Comparison of ENCODE assay signal across 10 cellular contexts in genomic region chr17:81338301-81339179, GRCh38. TPM values are rescaled to one million over a fixed set of nuclear protein-coding genes. Genes with fewer than 3 reads are reported as not detected.
DNase-seq lines count a peak whose midpoint lies in the region; ATAC-seq and TF ChIP-seq lines count a peak whose summit lies in the region.
"Had no signal": no experiment of that assay in that cellular context is flagged by ENCODE, and none has a peak within 500 bp of the region (broad histone marks: within the 10 kb centered on the region; RNA-seq: fewer than 3 reads in every experiment).

No MANE protein-coding gene starts in this region.

- no peak overlapping the region for H2BK120ac ChIP-seq in neuronal stem cell (ENCODE audit: low read depth, low read length)

- H3K4me1 ChIP-seq in BE2C = peaks cover 48% of the 10 kb centered on the region
- peaks cover 38% of the 10 kb centered on the region for H3K4me1 ChIP-seq in SJCRH30
- peaks cover 34 to 38% of the 10 kb centered on the region in 2 donors for H3K4me1 ChIP-seq in neuronal stem cell (ENCODE audit: control insufficient read depth in 2 of 2, insufficient read depth in 1 of 2, low read depth in 1 of 2, low read length in 2 of 2)

- H3K23ac ChIP-seq in neuronal stem cell (ENCODE audit: low read depth, low read length, poor library complexity) = peak overlapping the region; percentile 60

- no peak for ATAC-seq in activated T-cell treated with anti-CD3 and anti-CD28 coated beads, Interleukin-2, amount 50 U/mL, for 72 hours (replicated peaks in 1 of 2)
- ATAC-seq in HG02623 (IDR thresholded peaks at IDR 0.05; ENCODE audit: unreplicated experiment) (no peak), GM21360 (IDR thresholded peaks at IDR 0.05; ENCODE audit: unreplicated experiment) (no peak)
- ATAC-seq: activated CD8-positive, alpha-beta T cell treated with anti-CD3 and anti-CD28 coated beads for 36 hours had no signal

- no peaks in the 10 kb centered on the region for H3K4me1 Mint-ChIP-seq in activated T-cell treated with anti-CD3 and anti-CD28 coated beads, Interleukin-2, amount 50 U/mL, for 72 hours (ENCODE audit: low read depth)

- no peak overlapping the region for H4K91ac ChIP-seq in neuronal stem cell (ENCODE audit: low read depth, low read length, poor library complexity)

- H3K4me3 ChIP-seq in BE2C (ENCODE audit: low read depth, low read length) (peak overlapping the region; percentile 27), SJCRH30 (no peak overlapping the region), fibroblast of the aortic adventitia (ENCODE audit: low read depth, low read length) (no peak overlapping the region), neuronal stem cell (ENCODE audit: low read length in 2 of 2) (no peak overlapping the region)

- H3K9ac ChIP-seq in neuronal stem cell (ENCODE audit: low read depth, low read length, poor library complexity) = no peak overlapping the region

- H2AFZ ChIP-seq in neuronal stem cell (ENCODE audit: low read length) = no peak overlapping the region

- no peak overlapping the region for H3K4ac ChIP-seq in neuronal stem cell (ENCODE audit: low read length)

- H3K4me2 ChIP-seq in neuronal stem cell (ENCODE audit: insufficient read depth, low read length, poor library complexity, severe bottlenecking) = no peak overlapping the region

- DNase-seq in BE2C (peak; percentile 86), SJCRH30 (peak; percentile 43 to 52), fibroblast of the aortic adventitia (ENCODE audit: low read depth) (peak; percentile 19), neuronal stem cell (ENCODE audit: low spot score) (no peak), G401 (ENCODE audit: low spot score) (no peak)
- no peak for DNase-seq in activated T-cell treated with anti-CD3 and anti-CD28 coated beads, Interleukin-2, amount 50 U/mL, for 72 hours
- DNase-seq: activated CD8-positive, alpha-beta T cell treated with anti-CD3 and anti-CD28 coated beads for 36 hours; NCI-H524 had no signal

- H2AK5ac ChIP-seq in neuronal stem cell (ENCODE audit: low read depth, low read length) = peak overlapping the region; percentile 88

- peaks cover 16% of the 10 kb centered on the region for H3K79me1 ChIP-seq in neuronal stem cell (ENCODE audit: low read depth, low read length)

- no peak overlapping the region for H3K4me3 Mint-ChIP-seq in activated T-cell treated with anti-CD3 and anti-CD28 coated beads, Interleukin-2, amount 50 U/mL, for 72 hours
- H3K4me3 Mint-ChIP-seq: activated CD8-positive, alpha-beta T cell treated with anti-CD3 and anti-CD28 coated beads for 36 hours had no signal

- peaks cover 7% of the 10 kb centered on the region for H3K36me3 ChIP-seq in BE2C
- H3K36me3 ChIP-seq in SJCRH30 = peaks cover 12% of the 10 kb centered on the region
- peaks cover 0 to 9% of the 10 kb centered on the region in 2 donors for H3K36me3 ChIP-seq in neuronal stem cell (replicated peaks in 1 of 2; ENCODE audit: control insufficient read depth in 2 of 2, insufficient read depth in 2 of 2, low read length in 2 of 2)

- no peak overlapping the region for H3K27ac Mint-ChIP-seq in activated T-cell treated with anti-CD3 and anti-CD28 coated beads, Interleukin-2, amount 50 U/mL, for 72 hours
- H3K27ac Mint-ChIP-seq: activated CD8-positive, alpha-beta T cell treated with anti-CD3 and anti-CD28 coated beads for 36 hours had no signal

- TF ChIP-seq CTCF in BE2C (IDR thresholded peaks at IDR 0.05; ENCODE audit: low read depth, low read length) = peak; percentile 34
- no peak for TF ChIP-seq CTCF in fibroblast of the aortic adventitia (IDR thresholded peaks at IDR 0.05; ENCODE audit: insufficient read depth, low read length)

- H3K18ac ChIP-seq in neuronal stem cell (ENCODE audit: low read length) = peak overlapping the region; percentile 81

- H3K36me3 Mint-ChIP-seq in activated T-cell treated with anti-CD3 and anti-CD28 coated beads, Interleukin-2, amount 50 U/mL, for 72 hours (ENCODE audit: insufficient read depth in 2 of 2) = no peaks in the 10 kb centered on the region

- H2BK15ac ChIP-seq in neuronal stem cell (ENCODE audit: low read length) = no peak overlapping the region

- H2BK12ac ChIP-seq in neuronal stem cell (ENCODE audit: low read length) = peak overlapping the region; percentile 65

- peak overlapping the region; percentile 92 for H4K8ac ChIP-seq in neuronal stem cell (ENCODE audit: low read depth, low read length)

- no peak overlapping the region for H3K14ac ChIP-seq in neuronal stem cell (ENCODE audit: low read length)

- H3K27me3 Mint-ChIP-seq in activated T-cell treated with anti-CD3 and anti-CD28 coated beads, Interleukin-2, amount 50 U/mL, for 72 hours (ENCODE audit: low read depth) = peaks cover 28% of the 10 kb centered on the region

- no peaks in the 10 kb centered on the region for H3K9me3 ChIP-seq in BE2C
- H3K9me3 ChIP-seq in SJCRH30 (replicated peaks) = no peaks in the 10 kb centered on the region
- no peaks in the 10 kb centered on the region for H3K9me3 ChIP-seq in neuronal stem cell (replicated peaks in 1 of 2; ENCODE audit: control insufficient read depth in 2 of 2, insufficient read depth in 1 of 2, low read depth in 1 of 2, low read length in 2 of 2)

- H2BK5ac ChIP-seq in neuronal stem cell (ENCODE audit: low read length) = no peak overlapping the region

- H3K27me3 ChIP-seq in BE2C (peaks cover 22% of the 10 kb centered on the region), SJCRH30 (peaks cover 12% of the 10 kb centered on the region; the same call in 1 of the 2 replicates), neuronal stem cell (ENCODE audit: control insufficient read depth in 3 of 3, insufficient read depth in 3 of 3, low read depth in 1 of 3, low read length in 3 of 3) (peaks cover 0 to 10% (median 9%) of the 10 kb centered on the region in 3 experiments)

- in situ Hi-C loops in G401 (cut with HindIII; ENCODE audit: low sequenced_read_pairs) = no loop called here

- no peak overlapping the region for H3K27ac ChIP-seq in SJCRH30
- H3K27ac ChIP-seq in neuronal stem cell (replicated peaks; ENCODE audit: low read length) = no peak overlapping the region

- WGBS in neuronal stem cell (ENCODE audit: extremely low coverage in 2 of 2, insufficient read length in 2 of 2, insufficient replicate concordance in 1 of 2), 2 donors = no CpG with 5 or more reads among the region's 17 CpGs

- H3K9me3 Mint-ChIP-seq in activated T-cell treated with anti-CD3 and anti-CD28 coated beads, Interleukin-2, amount 50 U/mL, for 72 hours = no peaks in the 10 kb centered on the region
- H3K9me3 Mint-ChIP-seq: activated CD8-positive, alpha-beta T cell treated with anti-CD3 and anti-CD28 coated beads for 36 hours had no signal

RNA-seq across cellular contexts. Expression of gene SLC38A10, which starts 43.4 kb away (rescaled TPM):
- polyA plus RNA-seq in BE2C (2012; ENCODE audit: insufficient read depth, insufficient read length, low read depth) = 41.2 TPM
- total RNA-seq in SJCRH30 (2014; rRNA removed; shearing (Covaris generic)) = 97.0 and 99.8 TPM in 2 replicates
- total RNA-seq in fibroblast of the aortic adventitia (ENCODE audit: low replicate concordance) = 49.5 and 90.5 TPM in 2 replicates
- polyA plus RNA-seq in neuronal stem cell (2013, experiment 1 of 2) = 7.2 TPM
- 7.3 TPM for polyA plus RNA-seq in neuronal stem cell (2013, experiment 2 of 2)
- 10 to 100 TPM; 49.8 to 63.6 TPM for total RNA-seq in activated T-cell treated with anti-CD3 and anti-CD28 coated beads, Interleukin-2, amount 50 U/mL, for 72 hours
- total RNA-seq in G401 (2014; rRNA removed; shearing (Covaris generic)) = 76.9 and 90.6 TPM in 2 replicates

RNA-seq across cellular contexts. Expression of gene BAHCC1, which starts 56.7 kb away (rescaled TPM):
- 23.2 TPM for polyA plus RNA-seq in BE2C (2012; ENCODE audit: insufficient read depth, insufficient read length, low read depth)
- 17.4 and 20.0 TPM in 2 replicates for total RNA-seq in SJCRH30 (2014; rRNA removed; shearing (Covaris generic))
- total RNA-seq in fibroblast of the aortic adventitia (ENCODE audit: low replicate concordance) = 11.7 and 14.3 TPM in 2 replicates
- 15.9 TPM for polyA plus RNA-seq in neuronal stem cell (2013, experiment 1 of 2)
- polyA plus RNA-seq in neuronal stem cell (2013, experiment 2 of 2) = 17.5 TPM
- under 1 TPM; 0.02 to 0.14 TPM for total RNA-seq in activated T-cell treated with anti-CD3 and anti-CD28 coated beads, Interleukin-2, amount 50 U/mL, for 72 hours
- 5.3 and 9.6 TPM in 2 replicates for total RNA-seq in G401 (2014; rRNA removed; shearing (Covaris generic))

Comparison
In these comparisons a context has a peak if more than half of its experiments do, and no peak if none do; other contexts are left out.
1. DNase-seq: peak in BE2C (single experiment), SJCRH30 (2 of 2) and fibroblast of the aortic adventitia (single experiment); none in neuronal stem cell (single experiment), activated T-cell treated with anti-CD3 and anti-CD28 coated beads, Interleukin-2, amount 50 U/mL, for 72 hours (0 of 2) and G401 (single experiment).